In genomic region chr15:52179278-52180195, GRCh38 we compare ENCODE assay signal across 8 cellular contexts. TPM values are rescaled to one million over a fixed set of nuclear protein-coding genes. Genes with fewer than 3 reads are reported as not detected.
DNase-seq lines count a peak whose midpoint lies in the region; ATAC-seq lines count a peak whose summit lies in the region.

No MANE protein-coding gene starts in this region.

- DNase-seq in CMK (ENCODE audit: low read depth) = peak; percentile 11
- peak; percentile 59 for DNase-seq in NCI-H82 treated with DMSO at 0.1 percent for 48 hours (lab: John Stamatoyannopoulos, UW; ENCODE audit: unreplicated experiment)
- peak; percentile 71 to 76 for DNase-seq in activated CD8-positive, alpha-beta memory T cell treated with anti-CD3 and anti-CD28 coated beads for 4 hours (ENCODE audit: low read depth in 2 of 2)
- peak; percentile 74 to 82 (median 81) for DNase-seq in effector memory CD4-positive, alpha-beta T cell
- peak; percentile 77 for DNase-seq in mesenchymal stem cell
- DNase-seq in stimulated activated CD8-positive, alpha-beta memory T cell treated with anti-CD3 and anti-CD28 coated beads, Interleukin-12 subunit alpha, Interleukin-12 subunit beta, amount 100 ng/mL, for 4 hours (ENCODE audit: low read depth) = peak; percentile 75

- no peaks in the 10 kb centered on the region for H3K36me3 ChIP-seq in effector memory CD4-positive, alpha-beta T cell (ENCODE audit: control insufficient read depth, insufficient read depth, low read length)
- H3K36me3 ChIP-seq in mesenchymal stem cell (ENCODE audit: control insufficient read depth in 1 of 2, insufficient read depth in 2 of 2, low read depth in 1 of 2, low read length in 2 of 2) = peaks cover 0 to 3% of the 10 kb centered on the region in 2 experiments

- H2AFZ ChIP-seq in mesenchymal stem cell (ENCODE audit: low read depth, low read length) = peak overlapping the region; percentile 97

- H3K27me3 ChIP-seq in effector memory CD4-positive, alpha-beta T cell (replicated peaks; ENCODE audit: control insufficient read depth, insufficient read depth, low read length, poor library complexity, severe bottlenecking) = no peaks in the 10 kb centered on the region
- H3K27me3 ChIP-seq in mesenchymal stem cell (ENCODE audit: control insufficient read depth in 1 of 2, insufficient read depth in 1 of 2, low read length in 2 of 2) = no peaks in the 10 kb centered on the region

- peak overlapping the region in 1 of 2 experiments; percentile 98 for H3K4ac ChIP-seq in mesenchymal stem cell (ENCODE audit: low read depth in 1 of 2, low read length in 2 of 2)

- H3K14ac ChIP-seq in mesenchymal stem cell (ENCODE audit: low read length in 2 of 2) = peak overlapping the region in 1 of 2 experiments; percentile 99

- peak overlapping the region; percentile 86 for H4K8ac ChIP-seq in mesenchymal stem cell (ENCODE audit: low read length)

- H3K23ac ChIP-seq in mesenchymal stem cell (ENCODE audit: low read length in 2 of 2) = peak overlapping the region in 1 of 2 experiments; percentile 98

- H2BK15ac ChIP-seq in mesenchymal stem cell (ENCODE audit: low read depth, poor library complexity, severe bottlenecking) = peak overlapping the region; percentile 90

- peak overlapping the region; percentile 59 for H2BK5ac ChIP-seq in mesenchymal stem cell (ENCODE audit: low read depth, low read length, poor library complexity, severe bottlenecking)

- peak overlapping the region; percentile 96 for H3K4me3 ChIP-seq in effector memory CD4-positive, alpha-beta T cell (ENCODE audit: insufficient read depth, low read depth, low read length, poor library complexity, severe bottlenecking)
- H3K4me3 ChIP-seq in mesenchymal stem cell (ENCODE audit: insufficient read depth in 1 of 2, low read depth in 1 of 2, low read length in 2 of 2) = peak overlapping the region; percentile 94 to 99

- peak overlapping the region; percentile 84 for H3K4me2 ChIP-seq in mesenchymal stem cell (ENCODE audit: low read length, poor library complexity, severe bottlenecking)

- ATAC-seq in GM19438 (IDR thresholded peaks at IDR 0.05; ENCODE audit: low read depth, unreplicated experiment) (peak; percentile 76), HG03565 (IDR thresholded peaks at IDR 0.05; ENCODE audit: unreplicated experiment) (peak; percentile 74)

- peak overlapping the region; percentile 98 for H3K9ac ChIP-seq in mesenchymal stem cell (ENCODE audit: low read length)

- H3K9me3 ChIP-seq in effector memory CD4-positive, alpha-beta T cell (ENCODE audit: control insufficient read depth, low read length) = no peaks in the 10 kb centered on the region
- H3K9me3 ChIP-seq in mesenchymal stem cell (ENCODE audit: control insufficient read depth, low read length) = no peaks in the 10 kb centered on the region

- H2BK12ac ChIP-seq in mesenchymal stem cell (ENCODE audit: low read length in 2 of 2) = peak overlapping the region in 1 of 2 experiments; percentile 96

- H4K91ac ChIP-seq in mesenchymal stem cell (ENCODE audit: low read length) = peak overlapping the region; percentile 83

- WGBS in mesenchymal stem cell = under 1% methylated on average over 105 of the region's 105 CpGs

- no peak overlapping the region for H2AK5ac ChIP-seq in mesenchymal stem cell (ENCODE audit: low read length, severe bottlenecking)

- H3K4me1 ChIP-seq in effector memory CD4-positive, alpha-beta T cell (ENCODE audit: control insufficient read depth, insufficient read depth, low read length, poor library complexity, severe bottlenecking) = peaks cover 20% of the 10 kb centered on the region
- H3K4me1 ChIP-seq in mesenchymal stem cell (ENCODE audit: control insufficient read depth, insufficient read depth, low read depth, low read length) = peaks cover 3% of the 10 kb centered on the region

- H3K27ac ChIP-seq in effector memory CD4-positive, alpha-beta T cell (ENCODE audit: insufficient read depth, low read length, poor library complexity, severe bottlenecking) = peak overlapping the region; percentile 97
- peak overlapping the region; percentile 77 for H3K27ac ChIP-seq in mesenchymal stem cell (ENCODE audit: low read length, poor library complexity, severe bottlenecking)

- H3K18ac ChIP-seq in mesenchymal stem cell (ENCODE audit: low read depth in 1 of 2, low read length in 2 of 2) = peak overlapping the region; percentile 82 to 100

- peaks cover 20% of the 10 kb centered on the region for H3K79me1 ChIP-seq in mesenchymal stem cell (replicated peaks; ENCODE audit: low read length, poor library complexity, severe bottlenecking)

- H2BK120ac ChIP-seq in mesenchymal stem cell (ENCODE audit: low read depth, low read length) = peak overlapping the region; percentile 69

RNA-seq across cellular contexts. Expression of gene GNB5, which starts 11.7 kb away (rescaled TPM):
- polyA plus RNA-seq in mesenchymal stem cell (2013, experiment 1 of 2) = 15.8 TPM
- 15.7 TPM for polyA plus RNA-seq in mesenchymal stem cell (2013, experiment 2 of 2)

Comparison
In these comparisons a context has a peak if more than half of its experiments do, and no peak if none do; other contexts are left out.
1. Peak in every context shown above with its lines: DNase-seq, ATAC-seq, H3K4me3 ChIP-seq and H3K27ac ChIP-seq.
2. DNase-seq: peak in every context shown above with its lines; median percentile 81 in effector memory CD4-positive, alpha-beta T cell; 77 in mesenchymal stem cell; 75 in stimulated activated CD8-positive, alpha-beta memory T cell treated with anti-CD3 and anti-CD28 coated beads, Interleukin-12 subunit alpha, Interleukin-12 subunit beta, amount 100 ng/mL, for 4 hours; 74 in activated CD8-positive, alpha-beta memory T cell treated with anti-CD3 and anti-CD28 coated beads for 4 hours; 59 in NCI-H82 treated with DMSO at 0.1 percent for 48 hours; 11 in CMK.